27 cellular contexts compared by ENCODE assay signal in genomic region chr9:68973619-68974018, GRCh38. TPM values are rescaled to one million over a fixed set of nuclear protein-coding genes. Genes with fewer than 3 reads are reported as not detected.
DNase-seq lines count a peak whose midpoint lies in the region; ATAC-seq, FAIRE-seq and TF ChIP-seq lines count a peak whose summit lies in the region.
"Had no signal": no experiment of that assay in that cellular context is flagged by ENCODE, and none has a peak within 500 bp of the region (broad histone marks: within the 10 kb centered on the region; RNA-seq: fewer than 3 reads in every experiment).

No MANE protein-coding gene starts in this region.

- H3K9me3 Mint-ChIP-seq in activated T-cell treated with anti-CD3 and anti-CD28 coated beads, Interleukin-2, amount 50 U/mL, for 72 hours, result peaks cover 0 to 2% of the 10 kb centered on the region in 2 donors
- H3K9me3 Mint-ChIP-seq in activated T-helper 1 cell treated with anti-CD3 and anti-CD28 coated beads, Interleukin-12 subunit alpha, Interleukin-12 subunit beta, Interleukin-2, Interleukin-4 antibody, amounts not matched to agents 30 ng/mL and 10 ng/mL and 1 ng/mL, durations not matched to agents 14 hours and 24 hours and 36 hours, result no peaks in the 10 kb centered on the region
- H3K9me3 Mint-ChIP-seq in stimulated activated memory B cell treated with anti-CD40 and anti-IgM and Interleukin-4, amounts not matched to agents 10 μg/mL and 1 μg/mL and 100 μg/mL, for 72 hours, result peaks cover 3% of the 10 kb centered on the region
- H3K9me3 Mint-ChIP-seq: activated naive CD8-positive, alpha-beta T cell treated with anti-CD3 and anti-CD28 coated beads, Interleukin-2, amount 10 ng/mL, durations not matched to agents 7 days and 5 days; effector memory CD8-positive, alpha-beta T cell had no signal

- intact Hi-C loops in activated T-helper 1 cell treated with anti-CD3 and anti-CD28 coated beads, Interleukin-12 subunit alpha, Interleukin-12 subunit beta, Interleukin-2, Interleukin-4 antibody, amounts not matched to agents 30 ng/mL and 10 ng/mL and 1 ng/mL, durations not matched to agents 14 hours and 24 hours and 36 hours (cut with micrococcal nuclease), result loop anchor here (1.0 to 5.0 kb wide), 11 partner anchors 11 to 320 kb away; partner anchors contain the start of gene FXN
- intact Hi-C loops in left ventricle myocardium superior (cut with micrococcal nuclease), result no loop called here

- peak overlapping the region; percentile 31 to 58 for H3K4me3 Mint-ChIP-seq in activated T-cell treated with anti-CD3 and anti-CD28 coated beads, Interleukin-2, amount 50 U/mL, for 72 hours
- peak overlapping the region; percentile 60 for H3K4me3 Mint-ChIP-seq in activated T-helper 1 cell treated with anti-CD3 and anti-CD28 coated beads, Interleukin-12 subunit alpha, Interleukin-12 subunit beta, Interleukin-2, Interleukin-4 antibody, amounts not matched to agents 30 ng/mL and 10 ng/mL and 1 ng/mL, durations not matched to agents 14 hours and 24 hours and 36 hours
- no peak overlapping the region for H3K4me3 Mint-ChIP-seq in stimulated activated memory B cell treated with anti-CD40 and anti-IgM and Interleukin-4, amounts not matched to agents 10 μg/mL and 1 μg/mL and 100 μg/mL, for 72 hours
- H3K4me3 Mint-ChIP-seq: activated naive CD8-positive, alpha-beta T cell treated with anti-CD3 and anti-CD28 coated beads, Interleukin-2, amount 10 ng/mL, durations not matched to agents 7 days and 5 days; effector memory CD8-positive, alpha-beta T cell; GM23338 had no signal

- peaks cover 5 to 14% of the 10 kb centered on the region in 2 donors for H3K36me3 Mint-ChIP-seq in activated T-cell treated with anti-CD3 and anti-CD28 coated beads, Interleukin-2, amount 50 U/mL, for 72 hours (ENCODE audit: insufficient read depth in 2 of 2)
- H3K36me3 Mint-ChIP-seq in activated T-helper 1 cell treated with anti-CD3 and anti-CD28 coated beads, Interleukin-12 subunit alpha, Interleukin-12 subunit beta, Interleukin-2, Interleukin-4 antibody, amounts not matched to agents 30 ng/mL and 10 ng/mL and 1 ng/mL, durations not matched to agents 14 hours and 24 hours and 36 hours (ENCODE audit: low read depth), result peaks cover 30% of the 10 kb centered on the region
- peaks cover 42% of the 10 kb centered on the region for H3K36me3 Mint-ChIP-seq in stimulated activated memory B cell treated with anti-CD40 and anti-IgM and Interleukin-4, amounts not matched to agents 10 μg/mL and 1 μg/mL and 100 μg/mL, for 72 hours
- H3K36me3 Mint-ChIP-seq: activated naive CD8-positive, alpha-beta T cell treated with anti-CD3 and anti-CD28 coated beads, Interleukin-2, amount 10 ng/mL, durations not matched to agents 7 days and 5 days had no signal

- FAIRE-seq in D721Med (lab: Jason Lieb, UNC), result no peak
- FAIRE-seq: frontal cortex, islet of Langerhans had no signal

- ATAC-seq in activated T-cell treated with anti-CD3 and anti-CD28 coated beads, Interleukin-2, amount 50 U/mL, for 72 hours (replicated peaks in 1 of 2), result no peak
- ATAC-seq in left ventricle myocardium superior, result peak; percentile 79
- ATAC-seq in stimulated activated memory B cell treated with anti-CD40 and anti-IgM and Interleukin-4, amounts not matched to agents 10 μg/mL and 1 μg/mL and 100 μg/mL, for 72 hours, result no peak
- no peak for ATAC-seq in HG03095 (IDR thresholded peaks at IDR 0.05; ENCODE audit: unreplicated experiment)
- ATAC-seq: effector memory CD8-positive, alpha-beta T cell; GM23338 had no signal

- H3K27me3 Mint-ChIP-seq in activated T-cell treated with anti-CD3 and anti-CD28 coated beads, Interleukin-2, amount 50 U/mL, for 72 hours (ENCODE audit: low read depth), result no peaks in the 10 kb centered on the region
- H3K27me3 Mint-ChIP-seq in activated T-helper 1 cell treated with anti-CD3 and anti-CD28 coated beads, Interleukin-12 subunit alpha, Interleukin-12 subunit beta, Interleukin-2, Interleukin-4 antibody, amounts not matched to agents 30 ng/mL and 10 ng/mL and 1 ng/mL, durations not matched to agents 14 hours and 24 hours and 36 hours (ENCODE audit: insufficient read depth), result no peaks in the 10 kb centered on the region
- no peaks in the 10 kb centered on the region for H3K27me3 Mint-ChIP-seq in stimulated activated memory B cell treated with anti-CD40 and anti-IgM and Interleukin-4, amounts not matched to agents 10 μg/mL and 1 μg/mL and 100 μg/mL, for 72 hours
- H3K27me3 Mint-ChIP-seq: effector memory CD8-positive, alpha-beta T cell had no signal

- peak overlapping the region; percentile 93 for H3K27ac Mint-ChIP-seq in activated T-cell treated with anti-CD3 and anti-CD28 coated beads, Interleukin-2, amount 50 U/mL, for 72 hours
- H3K27ac Mint-ChIP-seq in activated T-helper 1 cell treated with anti-CD3 and anti-CD28 coated beads, Interleukin-12 subunit alpha, Interleukin-12 subunit beta, Interleukin-2, Interleukin-4 antibody, amounts not matched to agents 30 ng/mL and 10 ng/mL and 1 ng/mL, durations not matched to agents 14 hours and 24 hours and 36 hours, result peak overlapping the region; percentile 87
- H3K27ac Mint-ChIP-seq in stimulated activated memory B cell treated with anti-CD40 and anti-IgM and Interleukin-4, amounts not matched to agents 10 μg/mL and 1 μg/mL and 100 μg/mL, for 72 hours, result peak overlapping the region; percentile 73
- H3K27ac Mint-ChIP-seq: GM23338 had no signal

- no peak for TF ChIP-seq CTCF in D721Med (IDR thresholded peaks at IDR 0.05; ENCODE audit: insufficient read depth, missing control alignments)

- peaks cover 46% of the 10 kb centered on the region for H3K4me1 Mint-ChIP-seq in activated T-cell treated with anti-CD3 and anti-CD28 coated beads, Interleukin-2, amount 50 U/mL, for 72 hours (ENCODE audit: low read depth)
- peaks cover 62% of the 10 kb centered on the region for H3K4me1 Mint-ChIP-seq in activated T-helper 1 cell treated with anti-CD3 and anti-CD28 coated beads, Interleukin-12 subunit alpha, Interleukin-12 subunit beta, Interleukin-2, Interleukin-4 antibody, amounts not matched to agents 30 ng/mL and 10 ng/mL and 1 ng/mL, durations not matched to agents 14 hours and 24 hours and 36 hours (ENCODE audit: low read depth)
- peaks cover 42% of the 10 kb centered on the region for H3K4me1 Mint-ChIP-seq in stimulated activated memory B cell treated with anti-CD40 and anti-IgM and Interleukin-4, amounts not matched to agents 10 μg/mL and 1 μg/mL and 100 μg/mL, for 72 hours
- H3K4me1 Mint-ChIP-seq: GM23338 had no signal

- no peak for DNase-seq in activated T-cell treated with anti-CD3 and anti-CD28 coated beads, Interleukin-2, amount 50 U/mL, for 72 hours
- no peak for DNase-seq in activated T-cell treated with anti-CD3 and anti-CD28 coated beads, Interleukin-2, amount 50 U/mL, for 1 hour
- no peak for DNase-seq in activated T-helper 1 cell treated with anti-CD3 and anti-CD28 coated beads, Interleukin-12 subunit alpha, Interleukin-12 subunit beta, Interleukin-2, Interleukin-4 antibody, amounts not matched to agents 30 ng/mL and 10 ng/mL and 1 ng/mL, durations not matched to agents 14 hours and 24 hours and 36 hours (ENCODE audit: low spot score)
- peak; percentile 50 for DNase-seq in left ventricle myocardium superior
- no peak for DNase-seq in D721Med (ENCODE audit: insufficient read length, low spot score)
- DNase-seq in DMS 273 treated with DMSO at 0.1 percent for 48 hours (lab: John Stamatoyannopoulos, UW), result no peak
- DNase-seq: ACHN; activated CD4-positive, alpha-beta T cell treated with anti-CD3 and anti-CD28 coated beads for 4 hours; activated naive CD8-positive, alpha-beta T cell treated with anti-CD3 and anti-CD28 coated beads, Interleukin-2, amount 10 ng/mL, durations not matched to agents 7 days and 5 days; effector memory CD8-positive, alpha-beta T cell; Karpas-422; mammary epithelial cell; MV-4-11; NCI-H1694 treated with DMSO at 0.1 percent for 48 hours; NCI-H82; stimulated activated CD4-positive, alpha-beta T cell treated with anti-CD3 and anti-CD28 coated beads, Interleukin-4, amount 100 ng/mL, for 24 hours had no signal

RNA-seq across cellular contexts. Expression of gene PRKACG, which starts 40.3 kb away (rescaled TPM):
- total RNA-seq in activated T-cell treated with anti-CD3 and anti-CD28 coated beads, Interleukin-2, amount 50 U/mL, for 72 hours, result not detected
- not detected in 2 replicates for total RNA-seq in activated T-helper 1 cell treated with anti-CD3 and anti-CD28 coated beads, Interleukin-12 subunit alpha, Interleukin-12 subunit beta, Interleukin-2, Interleukin-4 antibody, amounts not matched to agents 30 ng/mL and 10 ng/mL and 1 ng/mL, durations not matched to agents 14 hours and 24 hours and 36 hours
- not detected for total RNA-seq in left ventricle myocardium superior
- total RNA-seq: activated naive CD8-positive, alpha-beta T cell treated with anti-CD3 and anti-CD28 coated beads, Interleukin-2, amount 10 ng/mL, durations not matched to agents 7 days and 5 days; chondrocyte; Daoy; esophagus muscularis mucosa; frontal cortex; GM23338; mammary epithelial cell; myocyte; pulmonary artery endothelial cell; urinary bladder had no signal
